ENCODE assay signal across 16 cellular contexts in the genomic region with DNA sequence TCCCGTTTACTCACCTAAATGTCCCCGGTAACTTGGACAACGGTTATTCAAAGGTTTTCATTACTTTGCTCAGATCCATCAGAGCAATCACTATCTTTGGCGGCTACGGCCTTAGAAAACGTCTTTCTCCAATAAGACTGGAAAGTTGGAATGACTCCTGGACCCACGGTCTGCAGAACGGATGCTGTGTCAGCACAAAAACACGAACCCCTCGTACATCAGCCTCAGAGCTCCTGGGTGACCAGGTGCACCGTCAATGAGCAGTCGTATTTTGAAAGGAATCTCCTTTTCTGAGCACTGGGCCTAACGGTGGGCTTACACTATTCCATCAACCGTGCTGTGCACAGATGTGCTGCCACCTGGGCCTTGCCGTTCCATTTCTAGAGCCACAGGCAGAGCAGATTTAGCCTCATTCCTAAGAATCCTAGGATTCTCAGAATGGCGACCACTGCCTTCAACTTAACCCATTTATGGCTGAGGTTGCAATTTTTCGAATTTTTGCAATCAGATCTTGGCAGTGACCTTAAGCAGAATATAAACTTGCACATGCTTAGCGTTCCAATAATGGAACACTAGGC.
DNase-seq lines count a peak whose midpoint lies in the region; ATAC-seq, FAIRE-seq and TF ChIP-seq lines count a peak whose summit lies in the region.
"Had no signal": no experiment of that assay in that cellular context is flagged by ENCODE, and none has a peak within 500 bp of the region (broad histone marks: within the 10 kb centered on the region; RNA-seq: fewer than 3 reads in every experiment).

No MANE protein-coding gene starts in this region.

- no peaks in the 10 kb centered on the region for H3K9me1 ChIP-seq in endothelial cell of umbilical vein (replicated peaks; ENCODE audit: control insufficient read depth, extremely low read depth, insufficient read depth, low read length)

- peak; percentile 31 for FAIRE-seq in endothelial cell of umbilical vein (lab: Jason Lieb, UNC)

- H3K36me3 ChIP-seq in endothelial cell of umbilical vein (ENCODE audit: control insufficient read depth in 2 of 2, extremely low read depth in 1 of 2, insufficient read depth in 2 of 2, low read length in 2 of 2) = no peaks in the 10 kb centered on the region
- no peaks in the 10 kb centered on the region for H3K36me3 ChIP-seq in ovary

- WGBS in ovary, 3 donors = 88 to 94% (median 90%) methylated on average over 18 of the region's 18 CpGs

- H4K20me1 ChIP-seq in endothelial cell of umbilical vein (replicated peaks; ENCODE audit: control insufficient read depth, extremely low read depth, insufficient read depth, low read length) = no peaks in the 10 kb centered on the region

- no peaks in the 10 kb centered on the region for H3K27me3 ChIP-seq in endothelial cell of umbilical vein (ENCODE audit: control insufficient read depth in 2 of 2, insufficient read depth in 2 of 2, low read length in 2 of 2)
- no peaks in the 10 kb centered on the region for H3K27me3 ChIP-seq in ovary
- H3K27me3 ChIP-seq: SJSA1 had no signal

- no peak overlapping the region for H3K27ac Mint-ChIP-seq in natural killer cell treated with Interleukin-12 subunit alpha and Interleukin-12 subunit beta and Interleukin-15 and Interleukin-18, amount 100 ng/mL, for 72 hours
- no peak overlapping the region for H3K27ac Mint-ChIP-seq in natural killer cell

- peaks cover 49% of the 10 kb centered on the region for H3K36me3 Mint-ChIP-seq in natural killer cell treated with Interleukin-12 subunit alpha and Interleukin-12 subunit beta and Interleukin-15 and Interleukin-18, amount 100 ng/mL, for 72 hours
- peaks cover 35% of the 10 kb centered on the region for H3K36me3 Mint-ChIP-seq in natural killer cell

- H3K4me1 Mint-ChIP-seq in natural killer cell treated with Interleukin-12 subunit alpha and Interleukin-12 subunit beta and Interleukin-15 and Interleukin-18, amount 100 ng/mL, for 72 hours (ENCODE audit: low read depth in 2 of 2) = peaks cover 0 to 6% of the 10 kb centered on the region in 2 donors
- H3K4me1 Mint-ChIP-seq in natural killer cell = peaks cover 5 to 6% of the 10 kb centered on the region in 2 donors

- TF ChIP-seq CTCF in natural killer cell (IDR thresholded peaks at IDR 0.05) = no peak
- no peak for TF ChIP-seq CTCF in endothelial cell of umbilical vein (IDR thresholded peaks at IDR 0.05; ENCODE audit: extremely low read depth in 1 of 2, insufficient read depth in 1 of 2, low read depth in 1 of 2, low read length in 2 of 2)
- no peak for TF ChIP-seq CTCF in ovary (IDR thresholded peaks at IDR 0.05)

- intact Hi-C loops in natural killer cell (cut with micrococcal nuclease) (no loop called here), endothelial cell of umbilical vein (cut with micrococcal nuclease) (no loop called here), ovary (cut with DNase I) (no loop called here)

- no peak for ATAC-seq in natural killer cell treated with Interleukin-12 subunit alpha and Interleukin-12 subunit beta and Interleukin-15 and Interleukin-18, amount 100 ng/mL, for 72 hours
- no peak for ATAC-seq in natural killer cell
- no peak for ATAC-seq in HG02870 (IDR thresholded peaks at IDR 0.05; ENCODE audit: unreplicated experiment)
- no peak for ATAC-seq in GM18909 (IDR thresholded peaks at IDR 0.05; ENCODE audit: poor library complexity, unreplicated experiment)

- H3K4me2 ChIP-seq in endothelial cell of umbilical vein (ENCODE audit: insufficient read depth, low read length) = no peak overlapping the region
- H3K4me2 ChIP-seq: KMS-11 had no signal

- POLR2A ChIA-PET in endothelial cell of umbilical vein (lab: Charles Lee) = no interaction called here

- TF ChIP-seq EP300 in ovary (IDR thresholded peaks at IDR 0.05) = no peak

- no peak overlapping the region for H2AFZ ChIP-seq in endothelial cell of umbilical vein (ENCODE audit: low read depth, low read length)

- no peak overlapping the region for H3K4me3 ChIP-seq in endothelial cell of umbilical vein (replicated peaks in 1 of 3; ENCODE audit: insufficient read depth in 1 of 3, low read depth in 1 of 3, low read length in 3 of 3)
- H3K4me3 ChIP-seq in ovary = no peak overlapping the region
- H3K4me3 ChIP-seq: SJSA1 had no signal

- H3K4me1 ChIP-seq in endothelial cell of umbilical vein (ENCODE audit: control insufficient read depth, extremely low read depth, insufficient read depth, low read length) (no peaks in the 10 kb centered on the region), ovary (ENCODE audit: insufficient read depth) (no peaks in the 10 kb centered on the region)
- H3K4me1 ChIP-seq: SJSA1 had no signal

- dilution Hi-C loops in endothelial cell of umbilical vein (cut with MboI; ENCODE audit: extremely low pct_ligation_motif_present, low sequenced_read_pairs) = no loop called here

- CTCF ChIA-PET in endothelial cell of umbilical vein (lab: Charles Lee) = no interaction called here

- no peak overlapping the region for H3K9ac ChIP-seq in endothelial cell of umbilical vein (replicated peaks; ENCODE audit: extremely low read depth, insufficient read depth, low read length)
- H3K9ac ChIP-seq: KMS-11 had no signal

- H3K9me3 Mint-ChIP-seq in natural killer cell treated with Interleukin-12 subunit alpha and Interleukin-12 subunit beta and Interleukin-15 and Interleukin-18, amount 100 ng/mL, for 72 hours = peaks cover 5% of the 10 kb centered on the region
- peaks cover 4 to 6% of the 10 kb centered on the region in 2 donors for H3K9me3 Mint-ChIP-seq in natural killer cell

- no peaks in the 10 kb centered on the region for H3K9me3 ChIP-seq in endothelial cell of umbilical vein (replicated peaks; ENCODE audit: control insufficient read depth, insufficient read depth, low read length)
- H3K9me3 ChIP-seq in ovary = peaks cover 0 to 4% of the 10 kb centered on the region in 2 donors

- H3K4me3 Mint-ChIP-seq in natural killer cell treated with Interleukin-12 subunit alpha and Interleukin-12 subunit beta and Interleukin-15 and Interleukin-18, amount 100 ng/mL, for 72 hours = no peak overlapping the region
- H3K4me3 Mint-ChIP-seq in natural killer cell = no peak overlapping the region

- no TSS peak for BruUV-seq in endothelial cell of umbilical vein (replicated peaks; lab: Mats Ljungman, UMichigan)

- H3K27me3 Mint-ChIP-seq in natural killer cell treated with Interleukin-12 subunit alpha and Interleukin-12 subunit beta and Interleukin-15 and Interleukin-18, amount 100 ng/mL, for 72 hours = no peaks in the 10 kb centered on the region
- H3K27me3 Mint-ChIP-seq in natural killer cell (ENCODE audit: low read depth in 2 of 2) = no peaks in the 10 kb centered on the region

- DNase-seq in natural killer cell treated with Interleukin-12 subunit alpha and Interleukin-12 subunit beta and Interleukin-15 and Interleukin-18, amount 100 ng/mL, for 72 hours (ENCODE audit: low spot score) = peak; percentile 10
- DNase-seq in natural killer cell (no peak), endothelial cell of umbilical vein (ENCODE audit: low read depth, low spot score) (no peak), ovary (peak in 3 of 5 donors; percentile 3 to 19 (median 4)), Kasumi-1 (lab: John Stamatoyannopoulos, UW) (no peak)
- DNase-seq: AML-193, DND-41, NCI-H1436 treated with DMSO at 0.1 percent for 48 hours, NCI-H2029, NCI-H345, NCI-H526 had no signal

- no peak for TF ChIP-seq POLR2A in endothelial cell of umbilical vein (IDR thresholded peaks at IDR 0.05; ENCODE audit: low read depth, low read length)
- no peak for TF ChIP-seq POLR2A in ovary (IDR thresholded peaks at IDR 0.05)

- H3K27ac ChIP-seq in endothelial cell of umbilical vein (ENCODE audit: insufficient read depth, low read depth, low read length) = no peak overlapping the region
- H3K27ac ChIP-seq in ovary = no peak overlapping the region
- H3K27ac ChIP-seq: C4-2B, KMS-11, SJSA1 had no signal

- no peaks in the 10 kb centered on the region for H3K79me2 ChIP-seq in endothelial cell of umbilical vein (ENCODE audit: control insufficient read depth, insufficient read depth, low read length)

TF ChIP-seq in endothelial cell of umbilical vein, 7 proteins besides CTCF, POLR2A, EP300 and RAD21:
- TF ChIP-seq FOS (IDR thresholded peaks at IDR 0.05; ENCODE audit: borderline replicate concordance, insufficient read depth, low read length) (no peak), GATA2 (IDR thresholded peaks at IDR 0.05; ENCODE audit: insufficient read depth, insufficient read length, low read depth, low read length) (no peak), MYC (IDR thresholded peaks at IDR 0.05; ENCODE audit: low read depth, low read length) (no peak), EZH2 (IDR thresholded peaks at IDR 0.05; ENCODE audit: borderline replicate concordance, low read depth, low read length, severe bottlenecking) (no peak), JUN (IDR thresholded peaks at IDR 0.05; ENCODE audit: borderline replicate concordance, insufficient read depth, insufficient read length, low read depth) (no peak), POLR2AphosphoS5 (IDR thresholded peaks at IDR 0.05; ENCODE audit: insufficient read depth, low read depth, low read length) (no peak)
- TF ChIP-seq, protein P1, sequence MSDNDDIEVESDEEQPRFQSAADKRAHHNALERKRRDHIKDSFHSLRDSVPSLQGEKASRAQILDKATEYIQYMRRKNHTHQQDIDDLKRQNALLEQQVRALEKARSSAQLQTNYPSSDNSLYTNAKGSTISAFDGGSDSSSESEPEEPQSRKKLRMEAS (IDR thresholded peaks at IDR 0.05; ENCODE audit: insufficient read depth, insufficient read length) = no peak
TF ChIP-seq in endothelial cell of umbilical vein: peak in this region for 0.

Comparison
In these comparisons a context has a peak if more than half of its experiments do, and no peak if none do; other contexts are left out.
1. DNase-seq: peak in natural killer cell treated with Interleukin-12 subunit alpha and Interleukin-12 subunit beta and Interleukin-15 and Interleukin-18, amount 100 ng/mL, for 72 hours (single experiment) and ovary (3 of 5); none in natural killer cell (single experiment), endothelial cell of umbilical vein (single experiment) and Kasumi-1 (0 of 2).